ENCODE assay signal across 13 cellular contexts in the genomic region with DNA sequence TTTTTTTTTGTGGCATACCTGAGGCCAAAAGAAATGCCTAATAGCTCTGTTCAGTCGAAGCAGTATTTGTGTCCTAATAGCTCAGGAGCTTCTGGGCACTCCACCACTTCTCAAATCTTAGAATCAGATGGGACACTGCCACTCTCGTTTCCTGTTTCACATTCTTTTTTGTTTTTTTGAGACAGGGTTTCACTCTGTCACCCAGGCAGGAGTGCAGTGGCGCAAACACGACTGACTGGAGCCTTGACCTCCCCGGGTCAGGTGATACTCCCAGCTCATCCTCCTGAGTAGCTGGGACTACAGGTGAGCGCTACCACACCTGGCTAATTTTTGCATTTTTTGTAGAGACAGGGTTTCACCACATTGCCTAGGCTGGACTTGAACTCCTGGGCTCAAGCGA. TPM values are rescaled to one million over a fixed set of nuclear protein-coding genes. Genes with fewer than 3 reads are reported as not detected.
DNase-seq lines count a peak whose midpoint lies in the region; ATAC-seq and FAIRE-seq lines count a peak whose summit lies in the region.
"Had no signal": no experiment of that assay in that cellular context is flagged by ENCODE, and none has a peak within 500 bp of the region (broad histone marks: within the 10 kb centered on the region; RNA-seq: fewer than 3 reads in every experiment).

No MANE protein-coding gene starts in this region.

- ATAC-seq in GM21576 (IDR thresholded peaks at IDR 0.05; ENCODE audit: unreplicated experiment) = peak; percentile 48
- peak; percentile 44 for ATAC-seq in left lobe of liver
- no peak for ATAC-seq in HG03442 (IDR thresholded peaks at IDR 0.05; ENCODE audit: unreplicated experiment)

- peaks cover 0 to 1% (median 0%) of the 10 kb centered on the region in 3 donors for H3K9me3 Mint-ChIP-seq in IgD-negative memory B cell
- H3K9me3 Mint-ChIP-seq: activated naive CD4-positive, alpha-beta T cell treated with anti-CD3 and anti-CD28 coated beads, Interleukin-2, amount 10 ng/mL, durations not matched to agents 7 days and 5 days had no signal

- no peaks in the 10 kb centered on the region for H3K27me3 Mint-ChIP-seq in IgD-negative memory B cell
- H3K27me3 Mint-ChIP-seq: activated naive CD4-positive, alpha-beta T cell treated with anti-CD3 and anti-CD28 coated beads, Interleukin-2, amount 10 ng/mL, durations not matched to agents 7 days and 5 days had no signal

- peaks cover 46 to 55% (median 54%) of the 10 kb centered on the region in 3 donors for H3K4me1 Mint-ChIP-seq in IgD-negative memory B cell

- DNase-seq in GM18507 (ENCODE audit: extremely low spot score, insufficient read length, low read depth) (no peak), left lobe of liver (ENCODE audit: low spot score) (no peak), NCI-H774 (lab: John Stamatoyannopoulos, UW) (no peak), NCI-H187 treated with DMSO at 0.1 percent for 48 hours (lab: John Stamatoyannopoulos, UW) (no peak)
- DNase-seq in stimulated activated CD8-positive, alpha-beta memory T cell treated with anti-CD3 and anti-CD28 coated beads, Interleukin-4, amount 100 ng/mL, for 48 hours = no peak
- DNase-seq: activated naive CD4-positive, alpha-beta T cell treated with anti-CD3 and anti-CD28 coated beads, Interleukin-2, amount 10 ng/mL, durations not matched to agents 7 days and 5 days; NCI-H2171 treated with DMSO at 0.1 percent for 48 hours had no signal

- H3K27ac Mint-ChIP-seq in IgD-negative memory B cell = peak overlapping the region in 2 of 3 donors; percentile 86 to 88
- H3K27ac Mint-ChIP-seq: activated naive CD4-positive, alpha-beta T cell treated with anti-CD3 and anti-CD28 coated beads, Interleukin-2, amount 10 ng/mL, durations not matched to agents 7 days and 5 days had no signal

- no peaks in the 10 kb centered on the region for H3K36me3 Mint-ChIP-seq in IgD-negative memory B cell
- H3K36me3 Mint-ChIP-seq: activated naive CD4-positive, alpha-beta T cell treated with anti-CD3 and anti-CD28 coated beads, Interleukin-2, amount 10 ng/mL, durations not matched to agents 7 days and 5 days had no signal

- H3K4me3 Mint-ChIP-seq in IgD-negative memory B cell = peak overlapping the region in 3 of 4 donors; percentile 38 to 88 (median 63)
- H3K4me3 Mint-ChIP-seq: activated naive CD4-positive, alpha-beta T cell treated with anti-CD3 and anti-CD28 coated beads, Interleukin-2, amount 10 ng/mL, durations not matched to agents 7 days and 5 days had no signal

- peak; percentile 92 for FAIRE-seq in GM18507 (lab: Jason Lieb, UNC)
- FAIRE-seq: colon, frontal cortex, HTR-8/SVneo had no signal

RNA-seq across cellular contexts. Expression of gene SPPL3, which starts 52.7 kb away (rescaled TPM):
- 18.6 TPM for polyA plus RNA-seq in IgD-negative memory B cell
- 17.5 TPM for total RNA-seq in left lobe of liver
